11 cellular contexts compared by ENCODE assay signal in genomic region chr2:43139996-43140621, GRCh38.
A peak's percentile ranks its signal among the peaks of the same experiment; 100 is the strongest.
DNase-seq lines count a peak whose midpoint lies in the region; ATAC-seq, FAIRE-seq and TF ChIP-seq lines count a peak whose summit lies in the region.
"Had no signal": no experiment of that assay in that cellular context is flagged by ENCODE, and none has a peak within 500 bp of the region (broad histone marks: within the 10 kb centered on the region; RNA-seq: fewer than 3 reads in every experiment).

No MANE protein-coding gene starts in this region.

- no peaks in the 10 kb centered on the region for H3K9me3 ChIP-seq in K562 (replicated peaks; ENCODE audit: control insufficient read depth, insufficient read depth, low read depth, low read length)
- H3K9me3 ChIP-seq in right lobe of liver, result no peaks in the 10 kb centered on the region
- no peaks in the 10 kb centered on the region for H3K9me3 ChIP-seq in thyroid gland

- no peak for TF ChIP-seq RAD21 in K562 (CRISPR knock-in tag; conservative IDR thresholded peaks at IDR 0.05 in 1 of 2, IDR thresholded peaks at IDR 0.05 in 1 of 2)

- peak overlapping the region; percentile 47; the same call in 1 of the 2 replicates for H2AFZ ChIP-seq in K562 (ENCODE audit: low read depth, low read length)
- H2AFZ ChIP-seq: parathyroid adenoma had no signal

- H3K4me2 ChIP-seq in K562 (ENCODE audit: insufficient read depth, low read length), result no peak overlapping the region

- H3K36me3 Mint-ChIP-seq in activated CD4-positive, alpha-beta T cell treated with anti-CD3 and anti-CD28 coated beads, Interleukin-2, amount 10 ng/mL, durations not matched to agents 24 days and 14 days (ENCODE audit: low read depth), result peaks cover 12% of the 10 kb centered on the region

- H3K4me1 ChIP-seq in K562 (replicated peaks in 1 of 2; ENCODE audit: control insufficient read depth in 2 of 2, insufficient read depth in 2 of 2, low read length in 2 of 2) (peaks cover 9 to 11% of the 10 kb centered on the region in 2 experiments; a peak in 4 of 5 replicates), right lobe of liver (peaks cover 0 to 9% (median 2%) of the 10 kb centered on the region in 4 donors), thyroid gland (peaks cover 0 to 14% of the 10 kb centered on the region in 2 donors)
- H3K4me1 ChIP-seq: parathyroid adenoma had no signal

- peak overlapping the region; percentile 62 for H3K4me3 Mint-ChIP-seq in activated CD4-positive, alpha-beta T cell treated with anti-CD3 and anti-CD28 coated beads, Interleukin-2, amount 10 ng/mL, durations not matched to agents 24 days and 14 days

- no peaks in the 10 kb centered on the region for H4K20me1 ChIP-seq in K562 (replicated peaks; ENCODE audit: control insufficient read depth, insufficient read depth, low read length)

- FAIRE-seq in K562 (lab: Jason Lieb, UNC), result peak; percentile 26
- FAIRE-seq: GM19239 had no signal

- H3K9ac ChIP-seq in K562 (ENCODE audit: insufficient read depth in 1 of 2, low read depth in 2 of 2, low read length in 2 of 2), result peak overlapping the region in 1 of 2 experiments; percentile 69; a peak in 2 of 4 replicates
- H3K9ac ChIP-seq: parathyroid adenoma had no signal

- TF ChIP-seq CTCF in K562 (IDR thresholded peaks at IDR 0.05 in 2 of 3, conservative IDR thresholded peaks at IDR 0.05 in 1 of 3; ENCODE audit: insufficient read depth in 2 of 3, low read depth in 1 of 3, low read length in 3 of 3) (no peak), right lobe of liver (IDR thresholded peaks at IDR 0.05) (no peak), thyroid gland (IDR thresholded peaks at IDR 0.05) (no peak)

- no peaks in the 10 kb centered on the region for H3K27me3 ChIP-seq in K562 (ENCODE audit: control insufficient read depth in 2 of 2, insufficient read depth in 2 of 2, low read length in 2 of 2)
- H3K27me3 ChIP-seq in right lobe of liver, result no peaks in the 10 kb centered on the region
- H3K27me3 ChIP-seq in thyroid gland, result no peaks in the 10 kb centered on the region

- ATAC-seq in K562, result no peak
- peak; percentile 29 to 62 (median 45) for ATAC-seq in right lobe of liver
- ATAC-seq in GM21381 (IDR thresholded peaks at IDR 0.05; ENCODE audit: unreplicated experiment), result no peak

- no peaks in the 10 kb centered on the region for H3K9me3 Mint-ChIP-seq in activated CD4-positive, alpha-beta T cell treated with anti-CD3 and anti-CD28 coated beads, Interleukin-2, amount 10 ng/mL, durations not matched to agents 24 days and 14 days

- no peaks in the 10 kb centered on the region for H3K79me2 ChIP-seq in K562 (ENCODE audit: control insufficient read depth, insufficient read depth, low read length)
- H3K79me2 ChIP-seq: parathyroid adenoma had no signal

- in situ Hi-C loops in K562 (cut with MboI), result loop anchor here (10.0 to 25.0 kb wide), 2 partner anchors 303 to 345 kb away; no protein-coding TSS in a partner anchor

- DNase-seq in activated CD4-positive, alpha-beta T cell treated with anti-CD3 and anti-CD28 coated beads, Interleukin-2, amount 10 ng/mL, durations not matched to agents 24 days and 14 days, result peak; percentile 83
- DNase-seq in activated CD4-positive, alpha-beta T cell treated with anti-CD3 and anti-CD28 coated beads for 1 hour, result no peak
- DNase-seq in K562 (ENCODE audit: extremely low read depth in 1 of 4, low spot score in 3 of 4) (no peak), right lobe of liver (no peak), thyroid gland (no peak), NCI-H526 treated with DMSO at 0.1 percent for 48 hours (lab: John Stamatoyannopoulos, UW) (no peak), LoVo (ENCODE audit: low spot score) (no peak)

- H3K4me1 Mint-ChIP-seq in activated CD4-positive, alpha-beta T cell treated with anti-CD3 and anti-CD28 coated beads, Interleukin-2, amount 10 ng/mL, durations not matched to agents 24 days and 14 days, result peaks cover 63% of the 10 kb centered on the region

- H3K36me3 ChIP-seq in K562 (ENCODE audit: control insufficient read depth, insufficient read depth, low read length) (no peaks in the 10 kb centered on the region), right lobe of liver (no peaks in the 10 kb centered on the region), thyroid gland (no peaks in the 10 kb centered on the region)

- POLR2A ChIA-PET in K562 (lab: Yijun Ruan, JAX), result interaction anchor here (0.6 to 1.1 kb wide), 7 partner anchors 8 to 359 kb away, joined by 3 to 4 read pairs (median 3); no protein-coding TSS in a partner anchor

- no peaks in the 10 kb centered on the region for H3K27me3 Mint-ChIP-seq in activated CD4-positive, alpha-beta T cell treated with anti-CD3 and anti-CD28 coated beads, Interleukin-2, amount 10 ng/mL, durations not matched to agents 24 days and 14 days

- TF ChIP-seq EP300 in K562 (IDR thresholded peaks at IDR 0.05; ENCODE audit: low read length), result no peak

- BruUV-seq in K562 (replicated peaks; lab: Mats Ljungman, UMichigan), result no TSS peak

- peak overlapping the region; percentile 85 for H3K27ac Mint-ChIP-seq in activated CD4-positive, alpha-beta T cell treated with anti-CD3 and anti-CD28 coated beads, Interleukin-2, amount 10 ng/mL, durations not matched to agents 24 days and 14 days

- 69% methylated on average over 11 of the region's 11 CpGs for WGBS in K562 (ENCODE audit: insufficient coverage, low coverage, missing lambda C conversion rate)
- WGBS in right lobe of liver (ENCODE audit: insufficient coverage, low coverage, low lambda C conversion rate, missing lambda C conversion rate), result 39% methylated on average over 5 of the region's 11 CpGs
- WGBS in thyroid gland, 2 donors, result 76 to 85% methylated on average over 11 of the region's 11 CpGs

- H3K27ac ChIP-seq in K562 (ENCODE audit: extremely low read depth, low read depth, low read length) (no peak overlapping the region), right lobe of liver (peak overlapping the region in 1 of 3 donors; percentile 13), thyroid gland (peak overlapping the region in 2 of 3 donors; percentile 0 to 53)
- H3K27ac ChIP-seq: parathyroid adenoma had no signal

- no peaks in the 10 kb centered on the region for H3K9me1 ChIP-seq in K562 (ENCODE audit: control insufficient read depth, insufficient read depth, low read length)

- intact Hi-C loops in activated CD4-positive, alpha-beta T cell treated with anti-CD3 and anti-CD28 coated beads, Interleukin-2, amount 10 ng/mL, durations not matched to agents 24 days and 14 days (cut with micrococcal nuclease), result loop anchor here (1.0 kb wide), 2 partner anchors 9 kb away; no protein-coding TSS in a partner anchor
- intact Hi-C loops in K562 (cut with micrococcal nuclease) (no loop called here), right lobe of liver (cut with DNase I) (loop anchor here in 1 of 2 donors (10.0 kb wide), 1 partner anchor 165 kb away; no protein-coding TSS in a partner anchor), thyroid gland (cut with DNase I) (loop anchor here (10.0 kb wide), 2 partner anchors 165 to 345 kb away; no protein-coding TSS in a partner anchor)

- H3K4me3 ChIP-seq in K562 (no peak overlapping the region), right lobe of liver (no peak overlapping the region), thyroid gland (replicated peaks in 1 of 3) (no peak overlapping the region)
- H3K4me3 ChIP-seq: coronary artery had no signal

- TF ChIP-seq POLR2A in K562 (conservative IDR thresholded peaks at IDR 0.05) (no peak), right lobe of liver (IDR thresholded peaks at IDR 0.05) (no peak), thyroid gland (IDR thresholded peaks at IDR 0.05) (no peak)

- CTCF ChIA-PET in K562 (lab: Yijun Ruan, JAX; ENCODE audit: low intra/inter-chr PET ratio), result no interaction called here

TF ChIP-seq in K562, 482 proteins besides CTCF, POLR2A, EP300 and RAD21:
- TF ChIP-seq ERF (CRISPR knock-in tag; IDR thresholded peaks at IDR 0.05) (no peak), E2F8 (IDR thresholded peaks at IDR 0.05; ENCODE audit: low read depth, partially characterized antibody) (no peak), GATA2 (CRISPR knock-in tag; IDR thresholded peaks at IDR 0.05) (0 out of 2 replicates have a peak, but pooled peaks have one; percentile 11), ZNF695 (CRISPR knock-in tag; IDR thresholded peaks at IDR 0.05) (no peak), SMARCA5 (IDR thresholded peaks at IDR 0.05) (no peak), NFIC (IDR thresholded peaks at IDR 0.05) (no peak), PPARD (CRISPR knock-in tag; IDR thresholded peaks at IDR 0.05) (no peak)

Comparison
In these comparisons a context has a peak if more than half of its experiments do, and no peak if none do; other contexts are left out.
1. ATAC-seq: peak in right lobe of liver (4 of 4); none in K562 (single experiment) and GM21381 (single experiment).